Comparison of ENCODE assay signal across 21 cellular contexts in the genomic region with DNA sequence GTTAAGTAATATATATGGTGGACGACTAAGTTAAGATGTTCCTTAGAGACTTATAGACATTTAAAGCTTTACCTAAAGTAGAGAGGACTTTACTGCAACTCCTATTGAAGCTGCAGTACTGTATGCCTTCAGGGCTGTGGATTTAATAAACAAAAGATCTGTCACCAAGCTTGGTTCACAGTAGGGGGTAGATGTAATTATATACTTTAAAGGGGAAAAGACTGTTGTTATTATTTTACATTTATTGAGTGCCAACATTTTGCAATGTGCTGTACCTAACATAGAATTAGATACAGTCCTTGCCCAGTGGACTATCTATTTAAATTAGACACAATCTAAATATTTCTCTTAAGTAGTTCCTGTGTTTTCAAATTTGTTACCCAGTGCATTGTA.
A peak's percentile ranks its signal among the peaks of the same experiment; 100 is the strongest.
DNase-seq lines count a peak whose midpoint lies in the region; ATAC-seq and TF ChIP-seq lines count a peak whose summit lies in the region.
"Had no signal": no experiment of that assay in that cellular context is flagged by ENCODE, and none has a peak within 500 bp of the region (broad histone marks: within the 10 kb centered on the region; RNA-seq: fewer than 3 reads in every experiment).

No MANE protein-coding gene starts in this region.

- H3K27ac Mint-ChIP-seq in GM23338 (0 out of 2 replicates have a peak overlapping the region, but pooled peaks have one; percentile 6), nephron (peak overlapping the region; percentile 5 to 72 (median 57))
- H3K27ac Mint-ChIP-seq: activated naive CD4-positive, alpha-beta T cell treated with anti-CD3 and anti-CD28 coated beads, Interleukin-2, amount 10 ng/mL, durations not matched to agents 7 days and 5 days; CD4-positive, alpha-beta T cell; H9; stimulated activated naive CD8-positive, alpha-beta T cell treated with anti-CD3 and anti-CD28 coated beads, Interleukin-15, Interleukin-2, amounts not matched to agents 100 ng/mL and 50 ng/mL, for 24 hours had no signal

- H3K79me2 ChIP-seq in GM23338 (replicated peaks; ENCODE audit: insufficient read depth): no peaks in the 10 kb centered on the region

- H3K36me3 Mint-ChIP-seq in GM23338 (ENCODE audit: low read depth) (no peaks in the 10 kb centered on the region), nephron (ENCODE audit: low read depth) (no peaks in the 10 kb centered on the region)
- H3K36me3 Mint-ChIP-seq: activated naive CD4-positive, alpha-beta T cell treated with anti-CD3 and anti-CD28 coated beads, Interleukin-2, amount 10 ng/mL, durations not matched to agents 7 days and 5 days had no signal

- no peak overlapping the region for H2AFZ ChIP-seq in GM23338

- H3K4me2 ChIP-seq in GM23338: no peak overlapping the region

- H3K4me1 Mint-ChIP-seq in GM23338: peaks cover 12% of the 10 kb centered on the region
- H3K4me1 Mint-ChIP-seq in nephron: peaks cover 28% of the 10 kb centered on the region
- H3K4me1 Mint-ChIP-seq: activated naive CD4-positive, alpha-beta T cell treated with anti-CD3 and anti-CD28 coated beads, Interleukin-2, amount 10 ng/mL, durations not matched to agents 7 days and 5 days had no signal

- no peak overlapping the region for H3K4me3 Mint-ChIP-seq in GM23338
- H3K4me3 Mint-ChIP-seq in nephron: no peak overlapping the region
- H3K4me3 Mint-ChIP-seq: activated naive CD4-positive, alpha-beta T cell treated with anti-CD3 and anti-CD28 coated beads, Interleukin-2, amount 10 ng/mL, durations not matched to agents 7 days and 5 days; CD4-positive, alpha-beta T cell; H9; stimulated activated naive CD8-positive, alpha-beta T cell treated with anti-CD3 and anti-CD28 coated beads, Interleukin-15, Interleukin-2, amounts not matched to agents 100 ng/mL and 50 ng/mL, for 24 hours had no signal

- H3K36me3 ChIP-seq in GM23338 (ENCODE audit: insufficient read depth): no peaks in the 10 kb centered on the region
- H3K36me3 ChIP-seq: left ventricle myocardium inferior, pancreas had no signal

- no peaks in the 10 kb centered on the region for H3F3A ChIP-seq in GM23338 (replicated peaks; ENCODE audit: low read depth)

- H4K20me1 ChIP-seq in GM23338 (replicated peaks; ENCODE audit: insufficient read depth): no peaks in the 10 kb centered on the region

- DNase-seq in GM23338 (ENCODE audit: low spot score): no peak
- DNase-seq in NCI-H1417 treated with DMSO at 0.1 percent for 48 hours (lab: John Stamatoyannopoulos, UW): peak; percentile 70
- peak; percentile 6 for DNase-seq in RPMI7951 (ENCODE audit: low read depth)
- DNase-seq in activated CD4-positive, alpha-beta T cell treated with anti-CD3 and anti-CD28 coated beads, Interleukin-2, amount 50 U/mL, for 48 hours: no peak
- no peak for DNase-seq in activated CD4-positive, alpha-beta T cell treated with anti-CD3 and anti-CD28 coated beads, Interleukin-2, amount 50 U/mL, for 1 hour
- DNase-seq: activated CD4-positive, alpha-beta T cell treated with anti-CD3 and anti-CD28 coated beads, Interleukin-2, amount 50 U/mL, for 4 hours; activated naive CD4-positive, alpha-beta T cell treated with anti-CD3 and anti-CD28 coated beads, Interleukin-2, amount 10 ng/mL, durations not matched to agents 7 days and 5 days; CD4-positive, alpha-beta T cell; cortex of kidney; DMS53; H9; left ventricle myocardium inferior; mucosa of descending colon; pancreas; stimulated activated CD4-positive, alpha-beta T cell treated with anti-CD3 and anti-CD28 coated beads, Interleukin-1b, Interleukin-23, amount 100 ng/mL, for 48 hours; T-helper 1 cell had no signal

- H3K9me3 Mint-ChIP-seq in GM23338 (no peaks in the 10 kb centered on the region), nephron (no peaks in the 10 kb centered on the region)
- H3K9me3 Mint-ChIP-seq: activated naive CD4-positive, alpha-beta T cell treated with anti-CD3 and anti-CD28 coated beads, Interleukin-2, amount 10 ng/mL, durations not matched to agents 7 days and 5 days; H9; stimulated activated naive CD8-positive, alpha-beta T cell treated with anti-CD3 and anti-CD28 coated beads, Interleukin-15, Interleukin-2, amounts not matched to agents 100 ng/mL and 50 ng/mL, for 24 hours had no signal

- no peak overlapping the region for H3K27ac ChIP-seq in GM23338 (ENCODE audit: low read depth)
- H3K27ac ChIP-seq: left ventricle myocardium inferior, pancreas had no signal

- no peak overlapping the region for H3K4me3 ChIP-seq in GM23338
- H3K4me3 ChIP-seq: left ventricle myocardium inferior, mucosa of descending colon, pancreas had no signal

- H3K27me3 ChIP-seq in GM23338 (ENCODE audit: insufficient read depth): no peaks in the 10 kb centered on the region
- H3K27me3 ChIP-seq: pancreas had no signal

- no peak for ATAC-seq in GM23338
- no peak for ATAC-seq in GM21360 (IDR thresholded peaks at IDR 0.05; ENCODE audit: unreplicated experiment)
- ATAC-seq in GM21723 (IDR thresholded peaks at IDR 0.05; ENCODE audit: unreplicated experiment): no peak
- ATAC-seq: mucosa of descending colon, pancreas, Right ventricle myocardium inferior had no signal

- peaks cover 15% of the 10 kb centered on the region for H3K4me1 ChIP-seq in GM23338 (ENCODE audit: insufficient read depth)
- H3K4me1 ChIP-seq: left ventricle myocardium inferior had no signal

- no peaks in the 10 kb centered on the region for H3K9me2 ChIP-seq in GM23338 (ENCODE audit: insufficient read depth)

- TF ChIP-seq CTCF in GM23338 (conservative IDR thresholded peaks at IDR 0.05; ENCODE audit: low read depth in 2 of 2): no peak
- TF ChIP-seq CTCF in nephron (IDR thresholded peaks at IDR 0.05; ENCODE audit: unreplicated experiment in 3 of 3): no peak

- H3K27me3 Mint-ChIP-seq in GM23338 (ENCODE audit: insufficient read depth, low read depth, poor library complexity): no peaks in the 10 kb centered on the region
- no peaks in the 10 kb centered on the region for H3K27me3 Mint-ChIP-seq in nephron (ENCODE audit: low read depth)
- H3K27me3 Mint-ChIP-seq: activated naive CD4-positive, alpha-beta T cell treated with anti-CD3 and anti-CD28 coated beads, Interleukin-2, amount 10 ng/mL, durations not matched to agents 7 days and 5 days; CD4-positive, alpha-beta T cell; stimulated activated naive CD8-positive, alpha-beta T cell treated with anti-CD3 and anti-CD28 coated beads, Interleukin-15, Interleukin-2, amounts not matched to agents 100 ng/mL and 50 ng/mL, for 24 hours had no signal

TF ChIP-seq in GM23338, 12 proteins besides CTCF, POLR2A, EP300 and RAD21 (continues in another document):
- TF ChIP-seq, protein P1, sequence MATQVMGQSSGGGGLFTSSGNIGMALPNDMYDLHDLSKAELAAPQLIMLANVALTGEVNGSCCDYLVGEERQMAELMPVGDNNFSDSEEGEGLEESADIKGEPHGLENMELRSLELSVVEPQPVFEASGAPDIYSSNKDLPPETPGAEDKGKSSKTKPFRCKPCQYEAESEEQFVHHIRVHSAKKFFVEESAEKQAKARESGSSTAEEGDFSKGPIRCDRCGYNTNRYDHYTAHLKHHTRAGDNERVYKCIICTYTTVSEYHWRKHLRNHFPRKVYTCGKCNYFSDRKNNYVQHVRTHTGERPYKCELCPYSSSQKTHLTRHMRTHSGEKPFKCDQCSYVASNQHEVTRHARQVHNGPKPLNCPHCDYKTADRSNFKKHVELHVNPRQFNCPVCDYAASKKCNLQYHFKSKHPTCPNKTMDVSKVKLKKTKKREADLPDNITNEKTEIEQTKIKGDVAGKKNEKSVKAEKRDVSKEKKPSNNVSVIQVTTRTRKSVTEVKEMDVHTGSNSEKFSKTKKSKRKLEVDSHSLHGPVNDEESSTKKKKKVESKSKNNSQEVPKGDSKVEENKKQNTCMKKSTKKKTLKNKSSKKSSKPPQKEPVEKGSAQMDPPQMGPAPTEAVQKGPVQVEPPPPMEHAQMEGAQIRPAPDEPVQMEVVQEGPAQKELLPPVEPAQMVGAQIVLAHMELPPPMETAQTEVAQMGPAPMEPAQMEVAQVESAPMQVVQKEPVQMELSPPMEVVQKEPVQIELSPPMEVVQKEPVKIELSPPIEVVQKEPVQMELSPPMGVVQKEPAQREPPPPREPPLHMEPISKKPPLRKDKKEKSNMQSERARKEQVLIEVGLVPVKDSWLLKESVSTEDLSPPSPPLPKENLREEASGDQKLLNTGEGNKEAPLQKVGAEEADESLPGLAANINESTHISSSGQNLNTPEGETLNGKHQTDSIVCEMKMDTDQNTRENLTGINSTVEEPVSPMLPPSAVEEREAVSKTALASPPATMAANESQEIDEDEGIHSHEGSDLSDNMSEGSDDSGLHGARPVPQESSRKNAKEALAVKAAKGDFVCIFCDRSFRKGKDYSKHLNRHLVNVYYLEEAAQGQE (IDR thresholded peaks at IDR 0.05; ENCODE audit: unreplicated experiment): no peak
- no peak for TF ChIP-seq EZH2 (IDR thresholded peaks at IDR 0.05; ENCODE audit: low read depth, unreplicated experiment)
- TF ChIP-seq ZNF114 (CRISPR knock-in tag; IDR thresholded peaks at IDR 0.05): no peak
- TF ChIP-seq, protein P2, sequence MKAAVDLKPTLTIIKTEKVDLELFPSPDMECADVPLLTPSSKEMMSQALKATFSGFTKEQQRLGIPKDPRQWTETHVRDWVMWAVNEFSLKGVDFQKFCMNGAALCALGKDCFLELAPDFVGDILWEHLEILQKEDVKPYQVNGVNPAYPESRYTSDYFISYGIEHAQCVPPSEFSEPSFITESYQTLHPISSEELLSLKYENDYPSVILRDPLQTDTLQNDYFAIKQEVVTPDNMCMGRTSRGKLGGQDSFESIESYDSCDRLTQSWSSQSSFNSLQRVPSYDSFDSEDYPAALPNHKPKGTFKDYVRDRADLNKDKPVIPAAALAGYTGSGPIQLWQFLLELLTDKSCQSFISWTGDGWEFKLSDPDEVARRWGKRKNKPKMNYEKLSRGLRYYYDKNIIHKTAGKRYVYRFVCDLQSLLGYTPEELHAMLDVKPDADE (IDR thresholded peaks at IDR 0.05): no peak
- TF ChIP-seq JUNB (IDR thresholded peaks at IDR 0.05; ENCODE audit: unreplicated experiment): no peak

Comparison
In these comparisons a context has a peak if more than half of its experiments do, and no peak if none do; other contexts are left out.
1. DNase-seq: peak in NCI-H1417 treated with DMSO at 0.1 percent for 48 hours (single experiment) and RPMI7951 (single experiment); none in GM23338 (single experiment), activated CD4-positive, alpha-beta T cell treated with anti-CD3 and anti-CD28 coated beads, Interleukin-2, amount 50 U/mL, for 48 hours (0 of 2) and activated CD4-positive, alpha-beta T cell treated with anti-CD3 and anti-CD28 coated beads, Interleukin-2, amount 50 U/mL, for 1 hour (single experiment).